17 cellular contexts compared by ENCODE assay signal in genomic region chr5:139843991-139844390, GRCh38. TPM values are rescaled to one million over a fixed set of nuclear protein-coding genes. Genes with fewer than 3 reads are reported as not detected.
A peak's percentile ranks its signal among the peaks of the same experiment; 100 is the strongest.
DNase-seq lines count a peak whose midpoint lies in the region; ATAC-seq, FAIRE-seq and TF ChIP-seq lines count a peak whose summit lies in the region.
"Had no signal": no experiment of that assay in that cellular context is flagged by ENCODE, and none has a peak within 500 bp of the region (broad histone marks: within the 10 kb centered on the region; RNA-seq: fewer than 3 reads in every experiment).

No MANE protein-coding gene starts in this region.

- peak overlapping the region; percentile 51; the same call in 1 of the 2 replicates for H3K4me2 ChIP-seq in GM12878 (ENCODE audit: control insufficient read depth, insufficient read depth)

- no peaks in the 10 kb centered on the region for H3K9me3 ChIP-seq in GM12878 (replicated peaks; ENCODE audit: control insufficient read depth, insufficient read depth, low read length)

- FAIRE-seq in GM12878 (lab: Jason Lieb, UNC), result peak; percentile 47
- FAIRE-seq: D721Med had no signal

- POLR2A ChIA-PET in GM12878 (lab: Charles Lee), result no interaction called here
- POLR2A ChIA-PET in MCF 10A (lab: Yijun Ruan, JAX), result no interaction called here

- 2% methylated on average over 5 of the region's 5 CpGs for WGBS in GM12878 (ENCODE audit: insufficient coverage, insufficient replicate concordance, low lambda C conversion rate, missing lambda C conversion rate)

- TF ChIP-seq CTCF in natural killer cell (IDR thresholded peaks at IDR 0.05) (no peak), GM12878 (IDR thresholded peaks at IDR 0.05 in 2 of 3, conservative IDR thresholded peaks at IDR 0.05 in 1 of 3; ENCODE audit: control insufficient read depth in 2 of 3, extremely low read depth in 1 of 3, insufficient read depth in 1 of 3, low read depth in 3 of 3, low read length in 3 of 3) (no peak), MCF 10A (IDR thresholded peaks at IDR 0.05; ENCODE audit: unreplicated experiment) (no peak)

- no peak overlapping the region for H3K27ac Mint-ChIP-seq in natural killer cell treated with Interleukin-12 subunit alpha and Interleukin-12 subunit beta and Interleukin-15 and Interleukin-18, amount 100 ng/mL, for 72 hours
- H3K27ac Mint-ChIP-seq in natural killer cell (no peak overlapping the region), MCF 10A (ENCODE audit: low read depth, unreplicated experiment) (no peak overlapping the region)
- no peak overlapping the region for H3K27ac Mint-ChIP-seq in activated naive CD4-positive, alpha-beta T cell treated with anti-CD3 and anti-CD28 coated beads, Interleukin-2, amount 10 ng/mL, durations not matched to agents 7 days and 5 days
- H3K27ac Mint-ChIP-seq: CD4-positive, CD25-positive, alpha-beta regulatory T cell had no signal

- H3K4me3 ChIP-seq in GM12878, result no peak overlapping the region
- H3K4me3 ChIP-seq: GM23248, SK-N-MC had no signal

- no peak for TF ChIP-seq POLR2A in GM12878 (IDR thresholded peaks at IDR 0.05; ENCODE audit: low read depth, low read length)

- H3K36me3 Mint-ChIP-seq in natural killer cell treated with Interleukin-12 subunit alpha and Interleukin-12 subunit beta and Interleukin-15 and Interleukin-18, amount 100 ng/mL, for 72 hours, result no peaks in the 10 kb centered on the region
- H3K36me3 Mint-ChIP-seq in natural killer cell (no peaks in the 10 kb centered on the region), MCF 10A (ENCODE audit: insufficient read depth, unreplicated experiment) (no peaks in the 10 kb centered on the region)
- no peaks in the 10 kb centered on the region for H3K36me3 Mint-ChIP-seq in activated naive CD4-positive, alpha-beta T cell treated with anti-CD3 and anti-CD28 coated beads, Interleukin-2, amount 10 ng/mL, durations not matched to agents 7 days and 5 days

- CTCF ChIA-PET in GM12878 (lab: Yijun Ruan, JAX) (interaction anchor here (0.6 to 6.7 kb wide), 28 partner anchors 10 to 593 kb away, joined by 3 to 146 read pairs (median 3); no protein-coding TSS in a partner anchor), MCF 10A (lab: Yijun Ruan, JAX) (interaction anchor here (0.6 to 6.7 kb wide), 15 partner anchors 10 to 142 kb away, joined by 3 to 87 read pairs (median 4); partner anchors contain the start of gene PSD2)
- CTCF ChIA-PET in activated naive CD4-positive, alpha-beta T cell treated with anti-CD3 and anti-CD28 coated beads, Interleukin-2, amount 10 ng/mL, durations not matched to agents 7 days and 5 days (lab: Charles Lee), result interaction anchor here (1.3 to 6.2 kb wide), 6 partner anchors 12 to 127 kb away, joined by 3 to 44 read pairs (median 4); no protein-coding TSS in a partner anchor

- H3K27me3 ChIP-seq in GM12878 (replicated peaks in 1 of 2; ENCODE audit: control insufficient read depth in 2 of 2, insufficient read depth in 2 of 2, low read length in 1 of 2), result no peaks in the 10 kb centered on the region; a peak in 1 of 4 replicates

- no TSS peak for BruUV-seq in GM12878 (replicated peaks; lab: Mats Ljungman, UMichigan)
- BruUV-seq in MCF 10A (replicated peaks; lab: Mats Ljungman, UMichigan), result no TSS peak

- in situ Hi-C loops in GM12878 (cut with MboI), result loop anchor here (5.0 kb wide), 1 partner anchor 57 kb away; no protein-coding TSS in a partner anchor

- no peaks in the 10 kb centered on the region for H3K9me3 Mint-ChIP-seq in natural killer cell treated with Interleukin-12 subunit alpha and Interleukin-12 subunit beta and Interleukin-15 and Interleukin-18, amount 100 ng/mL, for 72 hours
- no peaks in the 10 kb centered on the region for H3K9me3 Mint-ChIP-seq in natural killer cell
- H3K9me3 Mint-ChIP-seq in activated naive CD4-positive, alpha-beta T cell treated with anti-CD3 and anti-CD28 coated beads, Interleukin-2, amount 10 ng/mL, durations not matched to agents 7 days and 5 days, result no peaks in the 10 kb centered on the region
- no peaks in the 10 kb centered on the region for H3K9me3 Mint-ChIP-seq in MCF 10A (ENCODE audit: unreplicated experiment)
- H3K9me3 Mint-ChIP-seq: CD4-positive, CD25-positive, alpha-beta regulatory T cell had no signal

- TF ChIP-seq EP300 in GM12878 (IDR thresholded peaks at IDR 0.05; ENCODE audit: borderline replicate concordance in 1 of 2, control insufficient read depth in 1 of 2, low read depth in 2 of 2, low read length in 2 of 2), result no peak

- H3K36me3 ChIP-seq in GM12878 (ENCODE audit: control insufficient read depth in 2 of 2, insufficient read depth in 2 of 2, low read length in 1 of 2), result no peaks in the 10 kb centered on the region

- no peak overlapping the region for H3K27ac ChIP-seq in GM12878 (ENCODE audit: control insufficient read depth, insufficient read depth)
- H3K27ac ChIP-seq: GM23248, SK-N-MC had no signal

- peaks cover 12% of the 10 kb centered on the region for H3K4me1 ChIP-seq in GM12878 (ENCODE audit: control insufficient read depth, insufficient read depth, low read length)

- no peaks in the 10 kb centered on the region for H3K79me2 ChIP-seq in GM12878 (ENCODE audit: control insufficient read depth, insufficient read depth, low read length)

- no peaks in the 10 kb centered on the region for H4K20me1 ChIP-seq in GM12878 (ENCODE audit: control insufficient read depth, insufficient read depth)

- intact Hi-C loops in natural killer cell (cut with micrococcal nuclease), result loop anchor here (10.0 kb wide), 2 partner anchors 209 to 549 kb away; partner anchors contain the start of gene MATR3
- intact Hi-C loops in GM12878 (cut with micrococcal nuclease; ENCODE audit: unreplicated experiment), result loop anchor here (1.0 to 5.0 kb wide), 3 partner anchors 57 to 207 kb away; no protein-coding TSS in a partner anchor
- intact Hi-C loops in MCF 10A (cut with micrococcal nuclease), result loop anchor here (1.0 kb wide), 2 partner anchors 57 to 124 kb away; no protein-coding TSS in a partner anchor

- RAD21 ChIA-PET in GM12878 (lab: Charles Lee; ENCODE audit: unreplicated experiment), result interaction anchor here (0.8 to 2.8 kb wide), 8 partner anchors 19 to 210 kb away, joined by 3 to 36 read pairs (median 3); no protein-coding TSS in a partner anchor

- no peak for TF ChIP-seq RAD21 in GM12878 (IDR thresholded peaks at IDR 0.05; ENCODE audit: insufficient read depth, low read depth, low read length)

- SMC1A ChIA-PET in GM12878 (lab: Charles Lee; ENCODE audit: uncharacterized antibody, unreplicated experiment), result interaction anchor here (0.7 to 6.5 kb wide), 17 partner anchors 9 to 210 kb away, joined by 3 to 41 read pairs (median 3); no protein-coding TSS in a partner anchor

- peak; percentile 34 for DNase-seq in natural killer cell treated with Interleukin-12 subunit alpha and Interleukin-12 subunit beta and Interleukin-15 and Interleukin-18, amount 100 ng/mL, for 72 hours (ENCODE audit: low spot score)
- no peak for DNase-seq in natural killer cell
- DNase-seq in GM12878 (ENCODE audit: low read depth, low spot score), result peak; percentile 12
- no peak for DNase-seq in activated naive CD4-positive, alpha-beta T cell treated with anti-CD3 and anti-CD28 coated beads, Interleukin-2, amount 10 ng/mL, durations not matched to agents 7 days and 5 days
- DNase-seq in MCF 10A (ENCODE audit: unreplicated experiment), result no peak
- DNase-seq: NCI-H1436 treated with DMSO at 0.1 percent for 48 hours, NCI-H187 treated with DMSO at 0.1 percent for 48 hours, NCI-H2107, NCI-H748 treated with DMSO at 0.1 percent for 48 hours, SIG-M5 had no signal

- H3K9ac ChIP-seq in GM12878 (ENCODE audit: control insufficient read depth, insufficient read depth, low read length), result no peak overlapping the region
- H3K9ac ChIP-seq: GM23248 had no signal

- H3K27me3 Mint-ChIP-seq in natural killer cell treated with Interleukin-12 subunit alpha and Interleukin-12 subunit beta and Interleukin-15 and Interleukin-18, amount 100 ng/mL, for 72 hours, result peaks cover 0 to 12% of the 10 kb centered on the region in 2 donors
- H3K27me3 Mint-ChIP-seq in natural killer cell (ENCODE audit: low read depth in 2 of 2), result peaks cover 0 to 2% of the 10 kb centered on the region in 2 donors
- H3K27me3 Mint-ChIP-seq in activated naive CD4-positive, alpha-beta T cell treated with anti-CD3 and anti-CD28 coated beads, Interleukin-2, amount 10 ng/mL, durations not matched to agents 7 days and 5 days, result peaks cover 58% of the 10 kb centered on the region
- H3K27me3 Mint-ChIP-seq in MCF 10A (ENCODE audit: insufficient read depth, unreplicated experiment), result peaks cover 31% of the 10 kb centered on the region

- no peak for ATAC-seq in natural killer cell treated with Interleukin-12 subunit alpha and Interleukin-12 subunit beta and Interleukin-15 and Interleukin-18, amount 100 ng/mL, for 72 hours
- ATAC-seq in natural killer cell, result no peak
- ATAC-seq in GM18868 (IDR thresholded peaks at IDR 0.05; ENCODE audit: unreplicated experiment), result peak; percentile 38
- ATAC-seq in GM12878, result peak; percentile 55
- no peak for ATAC-seq in GM19397 (IDR thresholded peaks at IDR 0.05; ENCODE audit: unreplicated experiment)

- peaks cover 10 to 13% of the 10 kb centered on the region in 2 donors for H3K4me1 Mint-ChIP-seq in natural killer cell treated with Interleukin-12 subunit alpha and Interleukin-12 subunit beta and Interleukin-15 and Interleukin-18, amount 100 ng/mL, for 72 hours (ENCODE audit: low read depth in 2 of 2)
- peaks cover 9 to 15% of the 10 kb centered on the region in 2 donors for H3K4me1 Mint-ChIP-seq in natural killer cell
- peaks cover 6% of the 10 kb centered on the region for H3K4me1 Mint-ChIP-seq in activated naive CD4-positive, alpha-beta T cell treated with anti-CD3 and anti-CD28 coated beads, Interleukin-2, amount 10 ng/mL, durations not matched to agents 7 days and 5 days
- H3K4me1 Mint-ChIP-seq in MCF 10A (ENCODE audit: insufficient read depth, unreplicated experiment), result no peaks in the 10 kb centered on the region

- no peak overlapping the region for H3K4me3 Mint-ChIP-seq in natural killer cell treated with Interleukin-12 subunit alpha and Interleukin-12 subunit beta and Interleukin-15 and Interleukin-18, amount 100 ng/mL, for 72 hours
- no peak overlapping the region for H3K4me3 Mint-ChIP-seq in natural killer cell
- H3K4me3 Mint-ChIP-seq in activated naive CD4-positive, alpha-beta T cell treated with anti-CD3 and anti-CD28 coated beads, Interleukin-2, amount 10 ng/mL, durations not matched to agents 7 days and 5 days, result no peak overlapping the region
- no peak overlapping the region for H3K4me3 Mint-ChIP-seq in MCF 10A (ENCODE audit: unreplicated experiment)

- H2AFZ ChIP-seq in GM12878 (ENCODE audit: control insufficient read depth, low read depth, low read length), result no peak overlapping the region
- H2AFZ ChIP-seq: GM23248 had no signal

RNA-seq across cellular contexts. Expression of gene PSD2, which starts 48.4 kb away (rescaled TPM):
- total RNA-seq in natural killer cell treated with Interleukin-12 subunit alpha and Interleukin-12 subunit beta and Interleukin-15 and Interleukin-18, amount 100 ng/mL, for 72 hours, result not detected
- total RNA-seq in natural killer cell (1 to 10 TPM; 1.3 to 2.5 (median 1.3) TPM), GM12878 (2014; rRNA removed) (0.11 TPM in 1 of 2 replicates, not detected in the other), GM12878 (2014; rRNA removed; fragmentation: Illumina TruSeq; extraction: Trizol) (not detected in 2 replicates), GM12878 (2021) (not detected in 2 replicates), MCF 10A (2022) (not detected in 2 replicates)
- total RNA-seq in GM12878 (2013; cell fraction: nucleolus; rRNA removed), result 0.12 and 0.23 TPM in 2 replicates
- 0.05 TPM for polyA plus RNA-seq in GM12878 (2011; ENCODE audit: low read depth)
- polyA plus RNA-seq in GM12878 (2011; rRNA removed) (0.04 and 0.07 TPM in 2 replicates), GM12878 (2014; fragmentation: Illumina TruSeq; extraction: Trizol) (0.03 and 0.05 TPM in 2 replicates), GM12878 (2014; fragmentation: Nextera tagmentation; extraction: Ambion mirVana) (under 1 TPM in 1 of 2 experiments, not detected in 1; 0.02 TPM), GM12878 (2014; rRNA removed) (0.03 TPM in 1 of 2 replicates, not detected in the other), GM12878 (2016; fragmentation: Nextera tagmentation; extraction: Ambion mirVana) (under 1 TPM in 1 of 2 experiments, not detected in 1; 0.14 TPM)
- 0.04 and 0.07 TPM in 2 replicates for polyA plus RNA-seq in GM12878 (2011; cell fraction: cytosol; rRNA removed)
- polyA plus RNA-seq in GM12878 (2011; cell fraction: nucleus; rRNA removed), result 0.28 and 0.40 TPM in 2 replicates
- polyA plus RNA-seq in GM12878 (2012), result 0.04 and 0.15 TPM in 2 replicates
- 0.10 TPM in 1 of 2 replicates, not detected in the other for polyA minus RNA-seq in GM12878 (2011; rRNA and poly(A)+ RNA removed)
- not detected in 2 replicates for polyA minus RNA-seq in GM12878 (2011; cell fraction: cytosol; rRNA and poly(A)+ RNA removed)
- not detected in 2 replicates for polyA minus RNA-seq in GM12878 (2011; cell fraction: nucleus; rRNA and poly(A)+ RNA removed)
- total RNA-seq: CD4-positive, CD25-positive, alpha-beta regulatory T cell; HepG2 had no signal
- polyA plus RNA-seq: CD4-positive, CD25-positive, alpha-beta regulatory T cell; GM23248 had no signal

Comparison
In these comparisons a context has a peak if more than half of its experiments do, and no peak if none do; other contexts are left out.
1. DNase-seq: peak in natural killer cell treated with Interleukin-12 subunit alpha and Interleukin-12 subunit beta and Interleukin-15 and Interleukin-18, amount 100 ng/mL, for 72 hours (single experiment) and GM12878 (single experiment); none in natural killer cell (single experiment), activated naive CD4-positive, alpha-beta T cell treated with anti-CD3 and anti-CD28 coated beads, Interleukin-2, amount 10 ng/mL, durations not matched to agents 7 days and 5 days (single experiment) and MCF 10A (single experiment).
2. ATAC-seq: peak in GM18868 (single experiment) and GM12878 (single experiment); none in natural killer cell treated with Interleukin-12 subunit alpha and Interleukin-12 subunit beta and Interleukin-15 and Interleukin-18, amount 100 ng/mL, for 72 hours (0 of 2), natural killer cell (0 of 3) and GM19397 (single experiment).